1 cellular context compared by ENCODE assay signal in genomic region chr10:61835909-61836232, GRCh38.
TF ChIP-seq lines count a peak whose summit lies in the region.

No MANE protein-coding gene starts in this region.

TF ChIP-seq in HCT116, 20 proteins besides CTCF, POLR2A, EP300 and RAD21 (continued from another document):
- TF ChIP-seq REST (IDR thresholded peaks at IDR 0.05; ENCODE audit: low read depth): no peak
